32 cellular contexts compared by ENCODE assay signal in the genomic region with DNA sequence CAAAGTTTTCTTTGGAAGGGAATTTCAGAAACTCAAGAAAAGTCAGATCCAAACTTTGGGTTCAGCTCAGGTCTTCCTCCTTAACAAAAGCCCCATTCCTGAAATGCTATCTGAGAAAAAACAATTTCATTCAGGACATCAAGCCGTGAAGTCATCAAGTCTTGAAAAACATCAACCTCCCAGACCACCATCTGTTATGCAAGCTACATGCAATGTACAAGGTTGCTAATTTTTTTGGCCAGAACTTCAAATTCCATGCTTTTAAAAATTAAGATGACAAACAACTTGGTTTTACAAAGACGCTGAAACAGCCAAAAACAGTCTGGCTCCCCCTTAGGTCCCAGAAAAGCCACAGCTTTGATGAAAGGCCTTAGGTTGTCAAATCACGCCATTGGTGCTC. TPM values are rescaled to one million over a fixed set of nuclear protein-coding genes. Genes with fewer than 3 reads are reported as not detected.
"Had no signal": no experiment of that assay in that cellular context is flagged by ENCODE, and none has a peak within 500 bp of the region (broad histone marks: within the 10 kb centered on the region; RNA-seq: fewer than 3 reads in every experiment).

No MANE protein-coding gene starts in this region.

- H3K4me1 Mint-ChIP-seq: naive thymus-derived CD4-positive, alpha-beta T cell had no signal

- H3K36me3 ChIP-seq: adrenal gland, ascending aorta, gastroesophageal sphincter, tibial nerve, WERI-Rb-1 had no signal

- H3K27me3 Mint-ChIP-seq: activated naive CD8-positive, alpha-beta T cell had no signal

- H3K79me2 ChIP-seq: hepatocyte, parathyroid adenoma had no signal

- DNase-seq: activated CD4-positive, alpha-beta T cell treated with anti-CD3 and anti-CD28 coated beads for 48 hours; activated CD4-positive, alpha-beta T cell treated with anti-CD3 and anti-CD28 coated beads, Interleukin-2, amount 50 U/mL, for 48 hours; activated CD8-positive, alpha-beta memory T cell treated with anti-CD3 and anti-CD28 coated beads for 24 hours; activated effector memory CD4-positive, alpha-beta T cell treated with Interleukin-2 at 50 U/mL for 16 hours; activated naive CD4-positive, alpha-beta T cell treated with Interleukin-2 at 50 U/mL for 16 hours; caudate nucleus; dermis blood vessel endothelial cell; effector CD4-positive, alpha-beta T cell; left cardiac atrium; left ventricle myocardium superior; mammary epithelial cell; midbrain; naive thymus-derived CD4-positive, alpha-beta T cell; nucleus accumbens; psoas muscle; stimulated activated CD4-positive, alpha-beta T cell treated with anti-CD3 and anti-CD28 coated beads, Interleukin-2, amount 100 ng/mL, for 48 hours; stimulated activated naive CD4-positive, alpha-beta T cell treated with Interleukin-2 at 50 U/mL for 16 hours; SW 1271; T-helper 9 cell; WERI-Rb-1 had no signal

- H3K27me3 ChIP-seq: adrenal gland, ascending aorta, gastroesophageal sphincter, hepatocyte, tibial nerve had no signal

- H3K9me3 Mint-ChIP-seq: neural crest cell; T-helper 1 cell treated with Interleukin-12 subunit alpha and Interleukin-12 subunit beta and Interleukin-4 antibody, amounts not matched to agents 30 μg/mL and 1 μg/mL, for 36 hours had no signal

- FAIRE-seq: keratinocyte, TTC549 had no signal

- H3K4me1 ChIP-seq: ascending aorta, gastroesophageal sphincter, parathyroid adenoma, psoas muscle, tibial nerve had no signal

- ATAC-seq: activated CD4-positive, CD25-positive, alpha-beta regulatory T cell treated with anti-CD3 and anti-CD28 coated beads, Interleukin-2, amount 50 U/mL, for 24 hours; gastroesophageal sphincter; left cardiac atrium; left ventricle myocardium superior; naive thymus-derived CD4-positive, alpha-beta T cell; psoas muscle had no signal

- H3K9me3 ChIP-seq: adrenal gland, ascending aorta, gastroesophageal sphincter, psoas muscle, tibial nerve had no signal

- H3K4me2 ChIP-seq: hepatocyte had no signal

- H3K27ac Mint-ChIP-seq: activated naive CD8-positive, alpha-beta T cell; naive thymus-derived CD4-positive, alpha-beta T cell; T-helper 1 cell treated with Interleukin-12 subunit alpha and Interleukin-12 subunit beta and Interleukin-4 antibody, amounts not matched to agents 30 μg/mL and 1 μg/mL, for 36 hours had no signal

- H3K27ac ChIP-seq: adrenal gland, ascending aorta, gastroesophageal sphincter, hepatocyte, parathyroid adenoma, psoas muscle, tibial nerve, WERI-Rb-1 had no signal

- H3K4me3 Mint-ChIP-seq: activated naive CD8-positive, alpha-beta T cell; naive thymus-derived CD4-positive, alpha-beta T cell; T-helper 1 cell treated with Interleukin-12 subunit alpha and Interleukin-12 subunit beta and Interleukin-4 antibody, amounts not matched to agents 30 μg/mL and 1 μg/mL, for 36 hours had no signal

- H3K4me3 ChIP-seq: adrenal gland, ascending aorta, gastroesophageal sphincter, hepatocyte, psoas muscle, tibial nerve had no signal

- H2AFZ ChIP-seq: hepatocyte, parathyroid adenoma had no signal

- H3K36me3 Mint-ChIP-seq: activated naive CD8-positive, alpha-beta T cell; naive thymus-derived CD4-positive, alpha-beta T cell had no signal

RNA-seq across cellular contexts. Expression of a gene that starts 53.9 kb away (rescaled TPM):
- polyA plus RNA-seq: naive thymus-derived CD4-positive, alpha-beta T cell had no signal
